In the genomic region with DNA sequence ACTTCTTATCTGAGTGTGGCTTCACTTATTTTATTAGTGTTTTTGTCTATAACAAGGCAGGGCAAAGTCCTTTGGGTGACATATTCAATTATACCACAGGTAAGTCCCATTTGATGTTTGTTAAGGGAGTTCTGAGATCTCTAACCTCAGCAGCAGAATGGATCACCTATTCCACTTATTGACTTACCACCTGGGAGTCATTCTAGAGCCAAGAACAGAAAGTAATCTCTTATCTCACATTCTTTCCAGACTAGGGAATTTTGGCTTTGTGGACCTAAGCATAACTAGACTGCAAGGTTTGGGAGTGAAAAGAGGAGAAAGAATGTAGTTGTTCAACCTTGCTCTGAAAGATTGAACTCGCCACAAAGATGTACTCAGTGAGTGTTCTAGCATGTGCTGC, we compare ENCODE assay signal across 33 cellular contexts. TPM values are rescaled to one million over a fixed set of nuclear protein-coding genes. Genes with fewer than 3 reads are reported as not detected.
"Had no signal": no experiment of that assay in that cellular context is flagged by ENCODE, and none has a peak within 500 bp of the region (broad histone marks: within the 10 kb centered on the region; RNA-seq: fewer than 3 reads in every experiment).

No MANE protein-coding gene starts in this region.

- H3K36me3 Mint-ChIP-seq: naive thymus-derived CD4-positive, alpha-beta T cell; natural killer cell treated with Interleukin-12 subunit alpha and Interleukin-12 subunit beta and Interleukin-15 and Interleukin-18, amount 100 ng/mL, for 72 hours; stimulated activated naive B cell treated with anti-CD40 and anti-IgM and Interleukin-4, amounts not matched to agents 10 μg/mL and 1 μg/mL and 100 μg/mL, for 72 hours had no signal

- H3K36me3 ChIP-seq: heart left ventricle, lower lobe of right lung, right atrium auricular region, right lobe of liver, stomach, thyroid gland, transverse colon, upper lobe of left lung had no signal

- H2AFZ ChIP-seq: parathyroid adenoma had no signal

- H3K9me3 Mint-ChIP-seq: naive thymus-derived CD4-positive, alpha-beta T cell; natural killer cell treated with Interleukin-12 subunit alpha and Interleukin-12 subunit beta and Interleukin-15 and Interleukin-18, amount 100 ng/mL, for 72 hours; stimulated activated naive B cell treated with anti-CD40 and anti-IgM and Interleukin-4, amounts not matched to agents 10 μg/mL and 1 μg/mL and 100 μg/mL, for 72 hours had no signal

- H3K27ac ChIP-seq: heart left ventricle, lower lobe of right lung, parathyroid adenoma, right atrium auricular region, right lobe of liver, testis, thyroid gland, upper lobe of left lung had no signal

- H3K4me1 Mint-ChIP-seq: stimulated activated naive B cell treated with anti-CD40 and anti-IgM and Interleukin-4, amounts not matched to agents 10 μg/mL and 1 μg/mL and 100 μg/mL, for 72 hours had no signal

- H3K4me1 ChIP-seq: lower lobe of right lung, parathyroid adenoma, right lobe of liver, thyroid gland, upper lobe of left lung had no signal

- H3K4me3 Mint-ChIP-seq: naive thymus-derived CD4-positive, alpha-beta T cell; natural killer cell treated with Interleukin-12 subunit alpha and Interleukin-12 subunit beta and Interleukin-15 and Interleukin-18, amount 100 ng/mL, for 72 hours; stimulated activated naive B cell treated with anti-CD40 and anti-IgM and Interleukin-4, amounts not matched to agents 10 μg/mL and 1 μg/mL and 100 μg/mL, for 72 hours had no signal

- DNase-seq: glutamatergic neuron; heart left ventricle; islet precursor cell; left ventricle myocardium superior; lower lobe of right lung; mammary epithelial cell; mesenchymal stem cell; naive thymus-derived CD4-positive, alpha-beta T cell; nucleus accumbens; right lobe of liver; stimulated activated CD4-positive, alpha-beta T cell treated with anti-CD3 and anti-CD28 coated beads, Interleukin-12 subunit alpha, Interleukin-12 subunit beta, amount 100 ng/mL, for 4 hours; stimulated activated CD4-positive, alpha-beta T cell treated with anti-CD3 and anti-CD28 coated beads, Interleukin-15, amount 100 ng/mL, for 24 hours; stimulated activated CD4-positive, alpha-beta T cell treated with anti-CD3 and anti-CD28 coated beads, Interleukin-2, amount 100 ng/mL, for 24 hours; stimulated activated CD4-positive, alpha-beta T cell treated with anti-CD3 and anti-CD28 coated beads, Interleukin-4, amount 100 ng/mL, for 1 hour; stimulated activated naive B cell treated with anti-CD40 and anti-IgM and Interleukin-4, amounts not matched to agents 10 μg/mL and 1 μg/mL and 100 μg/mL, for 72 hours; stimulated activated naive CD8-positive, alpha-beta T cell treated with anti-CD3 and anti-CD28 coated beads, Interleukin-15, Interleukin-2, amounts not matched to agents 100 U/mL and 50 U/mL, for 24 hours; stomach; testis; thyroid gland; transverse colon; upper lobe of left lung had no signal

- H3K79me2 ChIP-seq: parathyroid adenoma had no signal

- ATAC-seq: heart left ventricle; left lobe of liver; left ventricle myocardium superior; lower lobe of right lung; naive thymus-derived CD4-positive, alpha-beta T cell; natural killer cell treated with Interleukin-12 subunit alpha and Interleukin-12 subunit beta and Interleukin-15 and Interleukin-18, amount 100 ng/mL, for 72 hours; stimulated activated naive B cell treated with anti-CD40 and anti-IgM and Interleukin-4, amounts not matched to agents 10 μg/mL and 1 μg/mL and 100 μg/mL, for 72 hours; stimulated activated naive CD8-positive, alpha-beta T cell treated with anti-CD3 and anti-CD28 coated beads, Interleukin-15, Interleukin-2, amounts not matched to agents 100 U/mL and 50 U/mL, for 24 hours had no signal

- H3K9ac ChIP-seq: parathyroid adenoma had no signal

- H3K4me3 ChIP-seq: heart left ventricle, lower lobe of right lung, right atrium auricular region, right lobe of liver, stomach, testis, thyroid gland, transverse colon, upper lobe of left lung had no signal

- H3K9me3 ChIP-seq: heart left ventricle, lower lobe of right lung, right atrium auricular region, right lobe of liver, stomach, testis, thyroid gland, transverse colon, upper lobe of left lung had no signal

- H3K27ac Mint-ChIP-seq: naive thymus-derived CD4-positive, alpha-beta T cell; natural killer cell treated with Interleukin-12 subunit alpha and Interleukin-12 subunit beta and Interleukin-15 and Interleukin-18, amount 100 ng/mL, for 72 hours; stimulated activated naive B cell treated with anti-CD40 and anti-IgM and Interleukin-4, amounts not matched to agents 10 μg/mL and 1 μg/mL and 100 μg/mL, for 72 hours had no signal

- H3K27me3 ChIP-seq: heart left ventricle, right atrium auricular region, right lobe of liver, stomach, testis, thyroid gland, transverse colon, upper lobe of left lung had no signal

RNA-seq across cellular contexts. Expression of a gene that starts 13.2 kb away (rescaled TPM):
- total RNA-seq: kidney epithelial cell, left lobe of liver, left ventricle myocardium superior, lower lobe of right lung, mammary epithelial cell, myocyte, osteoblast, posterior vena cava, renal cortical epithelial cell, right atrium auricular region, right lobe of liver, skeletal muscle tissue, stomach, thyroid gland, transverse colon, urinary bladder had no signal
- polyA plus RNA-seq: heart left ventricle; naive thymus-derived CD4-positive, alpha-beta T cell; neural cell; stomach; urinary bladder had no signal
